In the genomic region with DNA sequence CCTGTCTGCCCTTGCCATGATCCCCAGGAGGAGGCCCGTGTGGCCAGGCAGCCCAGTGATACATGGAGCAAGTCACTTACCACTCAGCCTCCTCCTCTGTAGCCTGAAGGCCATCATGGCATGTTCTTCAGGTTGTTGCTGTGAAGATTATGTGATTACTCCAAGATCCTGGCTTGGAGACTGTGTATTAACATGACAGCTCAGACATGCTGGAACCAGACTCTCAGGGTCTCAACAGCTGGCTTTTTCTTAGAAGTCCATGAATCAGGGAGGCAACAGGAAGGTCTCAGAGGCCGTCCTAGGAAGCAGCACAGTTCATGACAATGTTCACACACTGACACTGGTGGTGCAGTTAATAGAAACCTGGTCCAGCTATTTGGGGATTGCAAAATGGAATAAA, we compare ENCODE assay signal across 19 cellular contexts.
"Had no signal": no experiment of that assay in that cellular context is flagged by ENCODE, and none has a peak within 500 bp of the region (broad histone marks: within the 10 kb centered on the region; RNA-seq: fewer than 3 reads in every experiment).

No MANE protein-coding gene starts in this region.

- H3K27me3 ChIP-seq: esophagus squamous epithelium, hepatocyte, right lobe of liver, upper lobe of right lung, vagina had no signal

- H3K27ac ChIP-seq: esophagus squamous epithelium, hepatocyte, neutrophil, psoas muscle, right lobe of liver, tibial artery, upper lobe of right lung, vagina had no signal

- H3K4me3 ChIP-seq: esophagus squamous epithelium, hepatocyte, mucosa of descending colon, psoas muscle, right lobe of liver, tibial artery, upper lobe of right lung, vagina had no signal

- H3K9me3 Mint-ChIP-seq: dendritic cell treated with granulocyte-macrophage colony-stimulating factor and Interleukin-4, amounts not matched to agents 40 ng/mL and 50 ng/mL, for 4 days; effector memory CD8-positive, alpha-beta T cell; naive thymus-derived CD8-positive, alpha-beta T cell had no signal

- H3K9me3 ChIP-seq: esophagus squamous epithelium, mucosa of descending colon, neutrophil, psoas muscle, right lobe of liver, tibial artery, upper lobe of right lung, vagina had no signal

- H3K4me3 Mint-ChIP-seq: dendritic cell treated with granulocyte-macrophage colony-stimulating factor and Interleukin-4, amounts not matched to agents 40 ng/mL and 50 ng/mL, for 4 days; effector memory CD8-positive, alpha-beta T cell; naive thymus-derived CD8-positive, alpha-beta T cell had no signal

- H3K27ac Mint-ChIP-seq: dendritic cell treated with granulocyte-macrophage colony-stimulating factor and Interleukin-4, amounts not matched to agents 40 ng/mL and 50 ng/mL, for 4 days; effector memory CD8-positive, alpha-beta T cell; naive thymus-derived CD8-positive, alpha-beta T cell had no signal

- ATAC-seq: effector memory CD8-positive, alpha-beta T cell; left lobe of liver; mucosa of descending colon; naive thymus-derived CD8-positive, alpha-beta T cell; psoas muscle; right lobe of liver; upper lobe of right lung had no signal

- H2AFZ ChIP-seq: hepatocyte had no signal

- H3K4me1 ChIP-seq: psoas muscle, right lobe of liver, upper lobe of right lung had no signal

- H3K4me2 ChIP-seq: hepatocyte had no signal

- DNase-seq: effector memory CD8-positive, alpha-beta T cell; esophagus squamous epithelium; foreskin melanocyte; head of caudate nucleus; mammary epithelial cell; mucosa of descending colon; naive thymus-derived CD8-positive, alpha-beta T cell; psoas muscle; retina; stimulated activated CD4-positive, alpha-beta T cell treated with anti-CD3 and anti-CD28 coated beads, Interleukin-12 subunit alpha, Interleukin-12 subunit beta, amount 100 ng/mL, for 4 hours; stimulated activated naive CD4-positive, alpha-beta T cell treated with Interleukin-2 at 50 U/mL for 16 hours; upper lobe of right lung had no signal

- H3K36me3 ChIP-seq: esophagus squamous epithelium, neutrophil, right lobe of liver, tibial artery, upper lobe of right lung, vagina had no signal

- H3K79me2 ChIP-seq: hepatocyte had no signal

- H3K36me3 Mint-ChIP-seq: naive thymus-derived CD8-positive, alpha-beta T cell had no signal
